ENCODE assay signal across 9 cellular contexts in genomic region chr13:36418022-36418805, GRCh38. TPM values are rescaled to one million over a fixed set of nuclear protein-coding genes. Genes with fewer than 3 reads are reported as not detected.
A peak's percentile ranks its signal among the peaks of the same experiment; 100 is the strongest.
DNase-seq lines count a peak whose midpoint lies in the region; ATAC-seq and TF ChIP-seq lines count a peak whose summit lies in the region.
"Had no signal": no experiment of that assay in that cellular context is flagged by ENCODE, and none has a peak within 500 bp of the region (broad histone marks: within the 10 kb centered on the region; RNA-seq: fewer than 3 reads in every experiment).

No MANE protein-coding gene starts in this region.

- peak; percentile 57 for ATAC-seq in activated CD8-positive, alpha-beta memory T cell treated with anti-CD3 and anti-CD28 coated beads, Interleukin-2, amount 10 ng/mL, durations not matched to agents 7 days and 5 days
- ATAC-seq in HG03196 (IDR thresholded peaks at IDR 0.05; ENCODE audit: unreplicated experiment) (peak; percentile 92), mucosa of descending colon (no peak)

- no peak for TF ChIP-seq CTCF in mucosa of descending colon (IDR thresholded peaks at IDR 0.05)

- no peaks in the 10 kb centered on the region for H3K4me1 ChIP-seq in mucosa of descending colon (ENCODE audit: low read depth)

- H3K36me3 ChIP-seq in mucosa of descending colon (ENCODE audit: low read depth): no peaks in the 10 kb centered on the region

- H3K27me3 Mint-ChIP-seq in activated CD8-positive, alpha-beta memory T cell treated with anti-CD3 and anti-CD28 coated beads, Interleukin-2, amount 10 ng/mL, durations not matched to agents 7 days and 5 days: peaks cover 7% of the 10 kb centered on the region

- peaks cover 1% of the 10 kb centered on the region for H3K9me3 ChIP-seq in mucosa of descending colon

- peaks cover 2% of the 10 kb centered on the region for H3K9me3 Mint-ChIP-seq in activated CD8-positive, alpha-beta memory T cell treated with anti-CD3 and anti-CD28 coated beads, Interleukin-2, amount 10 ng/mL, durations not matched to agents 7 days and 5 days (ENCODE audit: low read depth)

- H3K4me1 Mint-ChIP-seq in activated CD8-positive, alpha-beta memory T cell treated with anti-CD3 and anti-CD28 coated beads, Interleukin-2, amount 10 ng/mL, durations not matched to agents 7 days and 5 days: peaks cover 41% of the 10 kb centered on the region

- peak overlapping the region; percentile 60 for H3K27ac Mint-ChIP-seq in activated CD8-positive, alpha-beta memory T cell treated with anti-CD3 and anti-CD28 coated beads, Interleukin-2, amount 10 ng/mL, durations not matched to agents 7 days and 5 days
- H3K27ac Mint-ChIP-seq: CD4-positive, CD25-positive, alpha-beta regulatory T cell had no signal

- no peak for DNase-seq in activated CD8-positive, alpha-beta memory T cell treated with anti-CD3 and anti-CD28 coated beads, Interleukin-2, amount 10 ng/mL, durations not matched to agents 7 days and 5 days
- no peak for DNase-seq in activated CD8-positive, alpha-beta memory T cell treated with anti-CD3 and anti-CD28 coated beads, Interleukin-2, amount 50 U/mL, for 48 hours
- DNase-seq in SW480 (ENCODE audit: low spot score) (peak; percentile 16), iris pigment epithelial cell (ENCODE audit: low read depth) (peak; percentile 92), mucosa of descending colon (no peak), NCI-H82 (lab: John Stamatoyannopoulos, UW) (no peak), NCI-H1048 (lab: John Stamatoyannopoulos, UW) (no peak)
- DNase-seq: CD4-positive, CD25-positive, alpha-beta regulatory T cell had no signal

- CTCF ChIA-PET in activated CD8-positive, alpha-beta memory T cell treated with anti-CD3 and anti-CD28 coated beads, Interleukin-2, amount 10 ng/mL, durations not matched to agents 7 days and 5 days (lab: Charles Lee): interaction anchor here (1.1 to 1.4 kb wide), 3 partner anchors 10 to 562 kb away, joined by 3 to 5 read pairs (median 4); no protein-coding TSS in a partner anchor

- no peak overlapping the region for H3K4me3 ChIP-seq in mucosa of descending colon

- intact Hi-C loops in mucosa of descending colon (cut with DNase I, micrococcal nuclease): no loop called here

- H3K36me3 Mint-ChIP-seq in activated CD8-positive, alpha-beta memory T cell treated with anti-CD3 and anti-CD28 coated beads, Interleukin-2, amount 10 ng/mL, durations not matched to agents 7 days and 5 days: no peaks in the 10 kb centered on the region
- H3K36me3 Mint-ChIP-seq: CD4-positive, CD25-positive, alpha-beta regulatory T cell had no signal

- peak overlapping the region; percentile 36 for H3K4me3 Mint-ChIP-seq in activated CD8-positive, alpha-beta memory T cell treated with anti-CD3 and anti-CD28 coated beads, Interleukin-2, amount 10 ng/mL, durations not matched to agents 7 days and 5 days
- H3K4me3 Mint-ChIP-seq: CD4-positive, CD25-positive, alpha-beta regulatory T cell had no signal

RNA-seq across cellular contexts. Expression of gene CCNA1, which starts 14.1 kb away (rescaled TPM):
- total RNA-seq in activated CD8-positive, alpha-beta memory T cell treated with anti-CD3 and anti-CD28 coated beads, Interleukin-2, amount 10 ng/mL, durations not matched to agents 7 days and 5 days: 1 to 10 TPM; 3.8 to 4.3 TPM
- total RNA-seq in mucosa of descending colon: under 1 TPM in 1 of 3 donors, not detected in 2; 0.79 TPM
- total RNA-seq: CD4-positive, CD25-positive, alpha-beta regulatory T cell had no signal

Comparison
In these comparisons a context has a peak if more than half of its experiments do, and no peak if none do; other contexts are left out.
1. DNase-seq: peak in SW480 (single experiment) and iris pigment epithelial cell (single experiment); none in activated CD8-positive, alpha-beta memory T cell treated with anti-CD3 and anti-CD28 coated beads, Interleukin-2, amount 10 ng/mL, durations not matched to agents 7 days and 5 days (single experiment), activated CD8-positive, alpha-beta memory T cell treated with anti-CD3 and anti-CD28 coated beads, Interleukin-2, amount 50 U/mL, for 48 hours (single experiment), mucosa of descending colon (0 of 3), NCI-H82 (single experiment) and NCI-H1048 (single experiment).